8 cellular contexts compared by ENCODE assay signal in the genomic region with DNA sequence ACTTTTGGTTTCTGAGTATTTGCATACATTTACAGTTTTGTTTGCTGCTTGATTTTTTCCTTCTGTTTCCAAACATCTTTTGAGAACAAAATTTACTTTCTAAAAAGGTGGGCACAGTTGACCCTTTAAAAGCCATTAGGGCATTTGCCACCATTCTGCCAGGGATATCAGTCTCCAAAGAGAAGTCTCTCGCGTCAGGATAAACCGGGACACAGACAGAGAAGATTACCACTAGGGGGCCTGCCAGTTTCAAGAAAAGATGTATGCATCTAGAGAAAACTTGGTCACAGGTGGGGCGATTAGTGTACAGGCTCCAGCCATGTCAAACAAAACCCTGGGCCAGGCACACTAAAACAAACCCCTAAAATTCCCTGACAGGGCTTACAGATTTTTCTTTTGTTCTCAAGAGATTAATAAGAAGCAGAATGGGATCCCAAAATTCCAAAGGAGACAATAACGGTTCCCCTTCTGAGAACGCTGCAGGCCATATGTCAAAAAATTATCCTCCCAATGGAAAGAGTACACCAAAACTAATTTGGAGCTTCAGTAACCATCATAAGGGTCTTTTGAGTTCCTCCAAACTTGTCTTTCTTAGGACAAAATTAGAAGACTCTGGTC. TPM values are rescaled to one million over a fixed set of nuclear protein-coding genes. Genes with fewer than 3 reads are reported as not detected.
DNase-seq lines count a peak whose midpoint lies in the region; ATAC-seq and FAIRE-seq lines count a peak whose summit lies in the region.

No MANE protein-coding gene starts in this region.

- ATAC-seq in activated T-cell treated with anti-CD3 and anti-CD28 coated beads, Interleukin-2, amount 50 U/mL, for 4 hours, result no peak
- no peak for ATAC-seq in HG02623 (IDR thresholded peaks at IDR 0.05; ENCODE audit: unreplicated experiment)
- no peak for ATAC-seq in activated CD8-positive, alpha-beta memory T cell treated with anti-CD3 and anti-CD28 coated beads, Interleukin-2, amount 10 ng/mL, durations not matched to agents 7 days and 5 days

- H3K9me3 Mint-ChIP-seq in activated T-cell treated with anti-CD3 and anti-CD28 coated beads, Interleukin-2, amount 50 U/mL, for 4 hours, result no peaks in the 10 kb centered on the region
- no peaks in the 10 kb centered on the region for H3K9me3 Mint-ChIP-seq in activated CD8-positive, alpha-beta memory T cell treated with anti-CD3 and anti-CD28 coated beads, Interleukin-2, amount 10 ng/mL, durations not matched to agents 7 days and 5 days (ENCODE audit: low read depth)

- DNase-seq in activated T-cell treated with anti-CD3 and anti-CD28 coated beads for 48 hours (ENCODE audit: low read depth) (peak; percentile 1), HTR-8/SVneo (ENCODE audit: insufficient read length, low spot score) (peak; percentile 15), SJCRH30 (peak; percentile 36 to 69), foreskin melanocyte (peak; percentile 12), small intestine (peak; percentile 12)
- no peak for DNase-seq in activated T-cell treated with anti-CD3 and anti-CD28 coated beads, Interleukin-2, amount 50 U/mL, for 4 hours
- DNase-seq in activated CD8-positive, alpha-beta memory T cell treated with anti-CD3 and anti-CD28 coated beads, Interleukin-2, amount 10 ng/mL, durations not matched to agents 7 days and 5 days, result no peak

- H3K27ac ChIP-seq in SJCRH30, result no peak overlapping the region
- H3K27ac ChIP-seq in small intestine (ENCODE audit: low read depth in 1 of 2, low read length in 1 of 2), result no peak overlapping the region

- H3K4me3 ChIP-seq in SJCRH30, result no peak overlapping the region
- no peak overlapping the region for H3K4me3 ChIP-seq in small intestine (ENCODE audit: low read depth in 1 of 2, low read length in 2 of 2)

- H3K36me3 ChIP-seq in SJCRH30, result no peaks in the 10 kb centered on the region
- no peaks in the 10 kb centered on the region for H3K36me3 ChIP-seq in small intestine (ENCODE audit: control insufficient read depth in 2 of 2, insufficient read depth in 2 of 2, low read length in 2 of 2)

- no peak overlapping the region for H3K4me3 Mint-ChIP-seq in activated T-cell treated with anti-CD3 and anti-CD28 coated beads, Interleukin-2, amount 50 U/mL, for 4 hours
- no peak overlapping the region for H3K4me3 Mint-ChIP-seq in activated CD8-positive, alpha-beta memory T cell treated with anti-CD3 and anti-CD28 coated beads, Interleukin-2, amount 10 ng/mL, durations not matched to agents 7 days and 5 days

- no peaks in the 10 kb centered on the region for H3K9me3 ChIP-seq in SJCRH30 (replicated peaks)
- H3K9me3 ChIP-seq in small intestine (ENCODE audit: control insufficient read depth, low read depth), result no peaks in the 10 kb centered on the region

- peaks cover 10% of the 10 kb centered on the region for H3K27me3 Mint-ChIP-seq in activated T-cell treated with anti-CD3 and anti-CD28 coated beads, Interleukin-2, amount 50 U/mL, for 4 hours (ENCODE audit: low read depth)
- H3K27me3 Mint-ChIP-seq in activated CD8-positive, alpha-beta memory T cell treated with anti-CD3 and anti-CD28 coated beads, Interleukin-2, amount 10 ng/mL, durations not matched to agents 7 days and 5 days, result peaks cover 39% of the 10 kb centered on the region

- peaks cover 12% of the 10 kb centered on the region for H3K27me3 ChIP-seq in SJCRH30
- no peaks in the 10 kb centered on the region for H3K27me3 ChIP-seq in small intestine (ENCODE audit: control insufficient read depth in 2 of 2, insufficient read depth in 2 of 2, low read length in 2 of 2)

- WGBS in small intestine, 3 donors, result 44 to 48% (median 46%) methylated on average over 6 of the region's 6 CpGs

- no peaks in the 10 kb centered on the region for H3K36me3 Mint-ChIP-seq in activated T-cell treated with anti-CD3 and anti-CD28 coated beads, Interleukin-2, amount 50 U/mL, for 4 hours (ENCODE audit: insufficient read depth)
- no peaks in the 10 kb centered on the region for H3K36me3 Mint-ChIP-seq in activated CD8-positive, alpha-beta memory T cell treated with anti-CD3 and anti-CD28 coated beads, Interleukin-2, amount 10 ng/mL, durations not matched to agents 7 days and 5 days

- H3K4me1 Mint-ChIP-seq in activated T-cell treated with anti-CD3 and anti-CD28 coated beads, Interleukin-2, amount 50 U/mL, for 4 hours (ENCODE audit: low read depth), result no peaks in the 10 kb centered on the region
- no peaks in the 10 kb centered on the region for H3K4me1 Mint-ChIP-seq in activated CD8-positive, alpha-beta memory T cell treated with anti-CD3 and anti-CD28 coated beads, Interleukin-2, amount 10 ng/mL, durations not matched to agents 7 days and 5 days

- H3K27ac Mint-ChIP-seq in activated CD8-positive, alpha-beta memory T cell treated with anti-CD3 and anti-CD28 coated beads, Interleukin-2, amount 10 ng/mL, durations not matched to agents 7 days and 5 days, result no peak overlapping the region

- CTCF ChIA-PET in activated CD8-positive, alpha-beta memory T cell treated with anti-CD3 and anti-CD28 coated beads, Interleukin-2, amount 10 ng/mL, durations not matched to agents 7 days and 5 days (lab: Charles Lee), result interaction anchor here (0.9 to 1.5 kb wide), 2 partner anchors 28 to 90 kb away, joined by 3 to 5 read pairs; no protein-coding TSS in a partner anchor

- FAIRE-seq in HTR-8/SVneo (lab: Jason Lieb, UNC) (no peak), small intestine (lab: Jason Lieb, UNC) (no peak)

- H3K4me1 ChIP-seq in SJCRH30 (no peaks in the 10 kb centered on the region), small intestine (ENCODE audit: control insufficient read depth in 2 of 2, insufficient read depth in 1 of 2, low read depth in 1 of 2, low read length in 1 of 2) (no peaks in the 10 kb centered on the region)

RNA-seq across cellular contexts. Expression of a gene that starts 10.7 kb away (rescaled TPM):
- total RNA-seq in activated T-cell treated with anti-CD3 and anti-CD28 coated beads, Interleukin-2, amount 50 U/mL, for 4 hours, result under 1 TPM; 0.32 to 0.38 (median 0.38) TPM
- 0.10 and 0.14 TPM in 2 replicates for total RNA-seq in SJCRH30 (2014; rRNA removed; shearing (Covaris generic))
- under 1 TPM in 1 of 3 donors, not detected in 2; 0.16 TPM for polyA plus RNA-seq in small intestine
- under 1 TPM; 0.20 to 0.52 TPM for total RNA-seq in activated CD8-positive, alpha-beta memory T cell treated with anti-CD3 and anti-CD28 coated beads, Interleukin-2, amount 10 ng/mL, durations not matched to agents 7 days and 5 days

Comparison
In these comparisons a context has a peak if more than half of its experiments do, and no peak if none do; other contexts are left out.
1. DNase-seq: peak in activated T-cell treated with anti-CD3 and anti-CD28 coated beads for 48 hours (single experiment), HTR-8/SVneo (single experiment), SJCRH30 (2 of 2), foreskin melanocyte (single experiment) and small intestine (single experiment); none in activated T-cell treated with anti-CD3 and anti-CD28 coated beads, Interleukin-2, amount 50 U/mL, for 4 hours (single experiment) and activated CD8-positive, alpha-beta memory T cell treated with anti-CD3 and anti-CD28 coated beads, Interleukin-2, amount 10 ng/mL, durations not matched to agents 7 days and 5 days (single experiment).